12 cellular contexts compared by ENCODE assay signal in genomic region chr13:98751397-98752110, GRCh38. TPM values are rescaled to one million over a fixed set of nuclear protein-coding genes. Genes with fewer than 3 reads are reported as not detected.
A peak's percentile ranks its signal among the peaks of the same experiment; 100 is the strongest.
DNase-seq lines count a peak whose midpoint lies in the region; ATAC-seq, FAIRE-seq and TF ChIP-seq lines count a peak whose summit lies in the region.
"Had no signal": no experiment of that assay in that cellular context is flagged by ENCODE, and none has a peak within 500 bp of the region (broad histone marks: within the 10 kb centered on the region; RNA-seq: fewer than 3 reads in every experiment).

No MANE protein-coding gene starts in this region.

- H3K9ac ChIP-seq in H1 (replicated peaks in 1 of 4; ENCODE audit: extremely low read depth in 1 of 4, low read depth in 3 of 4, low read length in 3 of 4), result no peak overlapping the region

- no peak overlapping the region for H2BK20ac ChIP-seq in H1 (ENCODE audit: low read length)

- H3K27ac ChIP-seq in H1 (ENCODE audit: low read depth, low read length) (no peak overlapping the region), lower lobe of right lung (no peak overlapping the region)

- FAIRE-seq in H1 (lab: Jason Lieb, UNC), result peak; percentile 60
- FAIRE-seq: D721Med had no signal

- H3K9me3 Mint-ChIP-seq in stimulated activated naive CD8-positive, alpha-beta T cell treated with anti-CD3 and anti-CD28 coated beads, Interleukin-15, amount 100 ng/mL, for 72 hours, result peaks cover 6 to 8% of the 10 kb centered on the region in 2 donors

- H3K56ac ChIP-seq in H1 (replicated peaks; ENCODE audit: insufficient read length, low read depth, low read length), result no peak overlapping the region

- H3K4me3 ChIP-seq in H1 (ENCODE audit: extremely low read depth in 1 of 4, insufficient read depth in 2 of 4, low read depth in 3 of 4, low read length in 4 of 4) (peak overlapping the region; percentile 36 to 61 (median 42)), lower lobe of right lung (peak overlapping the region; percentile 49)
- H3K4me3 ChIP-seq: lung had no signal

- H4K20me1 ChIP-seq in H1 (replicated peaks in 1 of 2; ENCODE audit: control insufficient read depth in 1 of 2, insufficient read depth in 2 of 2, low read length in 2 of 2), result no peaks in the 10 kb centered on the region

- peak overlapping the region; percentile 68 for H4K8ac ChIP-seq in H1 (ENCODE audit: extremely low read depth, insufficient read depth, low read length)

- 0 out of 4 replicates have a peak, but pooled peaks of 1 of the 2 experiments have one; percentile 2 for TF ChIP-seq RAD21 in H1 (IDR thresholded peaks at IDR 0.05 in 1 of 2, conservative IDR thresholded peaks at IDR 0.05 in 1 of 2; ENCODE audit: low read depth in 2 of 2, low read length in 2 of 2)

- H3K79me2 ChIP-seq in H1 (ENCODE audit: control insufficient read depth in 1 of 2, insufficient read depth in 2 of 2, low read length in 2 of 2), result no peaks in the 10 kb centered on the region

- CTCF ChIA-PET in H1 (lab: Charles Lee; ENCODE audit: partially characterized antibody), result interaction anchor here (1.2 to 1.4 kb wide), 5 partner anchors 10 to 98 kb away, joined by 3 to 5 read pairs (median 4); no protein-coding TSS in a partner anchor

- no peak overlapping the region for H2BK5ac ChIP-seq in H1 (ENCODE audit: low read depth, low read length)

- peak overlapping the region; percentile 74 to 79 for H3K4me2 ChIP-seq in H1 (ENCODE audit: insufficient read depth in 1 of 2, low read depth in 2 of 2, low read length in 2 of 2)

- H4K91ac ChIP-seq in H1 (replicated peaks; ENCODE audit: insufficient read length, low read length), result no peak overlapping the region

- H3K4me1 ChIP-seq in H1 (replicated peaks in 1 of 4; ENCODE audit: control insufficient read depth in 3 of 4, insufficient read depth in 4 of 4, low read length in 3 of 4), result peaks cover 0 to 10% (median 6%) of the 10 kb centered on the region in 4 experiments; a peak in 4 of 7 replicates
- H3K4me1 ChIP-seq in lower lobe of right lung, result peaks cover 10% of the 10 kb centered on the region

- no peak overlapping the region for H4K5ac ChIP-seq in H1 (ENCODE audit: insufficient read length, low read depth, low read length)

- intact Hi-C loops in lower lobe of right lung (cut with DNase I), result no loop called here

- H3K14ac ChIP-seq in H1 (ENCODE audit: insufficient read length), result no peak overlapping the region

- no peaks in the 10 kb centered on the region for H3K79me1 ChIP-seq in H1 (ENCODE audit: low read depth, low read length)

- H3K27ac Mint-ChIP-seq in stimulated activated naive CD8-positive, alpha-beta T cell treated with anti-CD3 and anti-CD28 coated beads, Interleukin-15, amount 100 ng/mL, for 72 hours, result no peak overlapping the region

- H3K23ac ChIP-seq in H1 (ENCODE audit: insufficient read length), result no peak overlapping the region

- H3K4me3 Mint-ChIP-seq in stimulated activated naive CD8-positive, alpha-beta T cell treated with anti-CD3 and anti-CD28 coated beads, Interleukin-15, amount 100 ng/mL, for 72 hours, result peak overlapping the region; percentile 33 to 64

- no peak overlapping the region for H2BK120ac ChIP-seq in H1 (replicated peaks; ENCODE audit: low read depth, low read length)

- no peak overlapping the region for H2BK12ac ChIP-seq in H1 (ENCODE audit: low read depth, low read length)

- no peak for TF ChIP-seq EP300 in H1 (IDR thresholded peaks at IDR 0.05; ENCODE audit: borderline replicate concordance in 1 of 2, low read depth in 2 of 2, low read length in 2 of 2)

- H3K36me3 ChIP-seq in H1 (ENCODE audit: control insufficient read depth in 2 of 4, insufficient read depth in 4 of 4, low read length in 3 of 4), result no peaks in the 10 kb centered on the region
- no peaks in the 10 kb centered on the region for H3K36me3 ChIP-seq in lower lobe of right lung

- TF ChIP-seq CTCF in H1 (IDR thresholded peaks at IDR 0.05; ENCODE audit: control extremely low read depth in 1 of 3, insufficient read depth in 1 of 3, low read depth in 1 of 3, low read length in 3 of 3) (peak in 1 of 3 experiments; percentile 27; a peak in 1 of 4 replicates), lower lobe of right lung (IDR thresholded peaks at IDR 0.05) (no peak)

- POLR2A ChIA-PET in H1 (lab: Charles Lee; ENCODE audit: partially characterized antibody), result interaction anchor here (1.1 to 2.0 kb wide), 3 partner anchors 10 to 24 kb away, joined by 3 to 8 read pairs (median 3); no protein-coding TSS in a partner anchor

- TF ChIP-seq POLR2A in H1 (IDR thresholded peaks at IDR 0.05; ENCODE audit: control extremely low read depth in 1 of 2, low read depth in 2 of 2, low read length in 2 of 2), result no peak

- H3K18ac ChIP-seq in H1 (ENCODE audit: extremely low read depth, low read length), result no peak overlapping the region

- peaks cover 13% of the 10 kb centered on the region; the same call in 1 of the 2 replicates for H3K23me2 ChIP-seq in H1 (ENCODE audit: low read depth, low read length)

- peak overlapping the region; percentile 88; the same call in 1 of the 2 replicates for H2BK15ac ChIP-seq in H1 (ENCODE audit: low read length)

- no peak for DNase-seq in stimulated activated naive CD8-positive, alpha-beta T cell treated with anti-CD3 and anti-CD28 coated beads, Interleukin-15, amount 100 ng/mL, for 72 hours
- DNase-seq in stimulated activated naive CD8-positive, alpha-beta T cell treated with anti-CD3 and anti-CD28 coated beads, Interleukin-15, Interleukin-2, amounts not matched to agents 100 U/mL and 50 U/mL, for 24 hours, result no peak
- DNase-seq in H1 (ENCODE audit: low read depth in 1 of 2, low spot score in 2 of 2), result peak in 1 of 2 experiments; percentile 59
- no peak for DNase-seq in lower lobe of right lung
- DNase-seq in SKM-1 treated with dmso at 0.1 percent for 144 hours (lab: John Stamatoyannopoulos, UW; ENCODE audit: unreplicated experiment), result no peak
- no peak for DNase-seq in GM19240 (ENCODE audit: insufficient read length, low spot score)
- no peak for DNase-seq in UCSD-AML1 (lab: John Stamatoyannopoulos, UW; ENCODE audit: unreplicated experiment)
- DNase-seq: NCI-H446 treated with DMSO at 0.1 percent for 48 hours, substantia nigra had no signal

- peak overlapping the region; percentile 18; the same call in 1 of the 2 replicates for H2AFZ ChIP-seq in H1 (ENCODE audit: low read length)

- WGBS in H1 (ENCODE audit: extremely low coverage in 1 of 2, insufficient coverage in 1 of 2, insufficient read length in 1 of 2, insufficient replicate concordance in 2 of 2, low coverage in 1 of 2, low lambda C conversion rate in 2 of 2, missing lambda C conversion rate in 1 of 2), 2 experiments, result 46% methylated on average over 14 of the region's 14 CpGs; no CpG with 5 or more reads in 1 of the 2 experiments

- H3K27me3 ChIP-seq in H1 (replicated peaks in 1 of 4; ENCODE audit: control insufficient read depth in 3 of 4, extremely low read depth in 1 of 4, insufficient read depth in 3 of 4, low read length in 3 of 4), result peaks cover 0 to 23% (median 16%) of the 10 kb centered on the region in 4 experiments; a peak in 6 of 7 replicates
- peaks cover 40% of the 10 kb centered on the region for H3K27me3 ChIP-seq in lower lobe of right lung (ENCODE audit: low read depth)

- ATAC-seq in stimulated activated naive CD8-positive, alpha-beta T cell treated with anti-CD3 and anti-CD28 coated beads, Interleukin-15, amount 100 ng/mL, for 72 hours, result peak; percentile 10
- no peak for ATAC-seq in stimulated activated naive CD8-positive, alpha-beta T cell treated with anti-CD3 and anti-CD28 coated beads, Interleukin-15, Interleukin-2, amounts not matched to agents 100 U/mL and 50 U/mL, for 24 hours
- peak; percentile 12 to 25 for ATAC-seq in lower lobe of right lung
- ATAC-seq in HG02571 (IDR thresholded peaks at IDR 0.05; ENCODE audit: unreplicated experiment), result no peak

- H2AK5ac ChIP-seq in H1 (ENCODE audit: low read depth, low read length), result no peak overlapping the region

- peaks cover 73% of the 10 kb centered on the region for H3K27me3 Mint-ChIP-seq in stimulated activated naive CD8-positive, alpha-beta T cell treated with anti-CD3 and anti-CD28 coated beads, Interleukin-15, amount 100 ng/mL, for 72 hours

- no peaks in the 10 kb centered on the region for H3K9me3 ChIP-seq in H1 (ENCODE audit: insufficient read depth in 2 of 2, low read depth in 1 of 2, low read length in 1 of 2)
- no peaks in the 10 kb centered on the region for H3K9me3 ChIP-seq in lower lobe of right lung

- H3K4me1 Mint-ChIP-seq in stimulated activated naive CD8-positive, alpha-beta T cell treated with anti-CD3 and anti-CD28 coated beads, Interleukin-15, amount 100 ng/mL, for 72 hours, result peaks cover 5% of the 10 kb centered on the region

- H3K4ac ChIP-seq in H1 (replicated peaks; ENCODE audit: insufficient read length, low read depth, low read length), result no peak overlapping the region

TF ChIP-seq in H1, 55 proteins besides CTCF, POLR2A, EP300 and RAD21 (continues in another document):
- TF ChIP-seq CREB1 (IDR thresholded peaks at IDR 0.05) (no peak), ATF2 (IDR thresholded peaks at IDR 0.05; ENCODE audit: low read length) (no peak), HDAC2 (IDR thresholded peaks at IDR 0.05; ENCODE audit: borderline replicate concordance in 1 of 2, low read depth in 2 of 2, low read length in 2 of 2) (no peak), ASH2L (IDR thresholded peaks at IDR 0.05; ENCODE audit: low read length) (no peak), HDAC6 (IDR thresholded peaks at IDR 0.05; ENCODE audit: low read depth, low read length) (no peak), FOSL1 (IDR thresholded peaks at IDR 0.05; ENCODE audit: insufficient read depth, low read depth, low read length) (no peak)

RNA-seq across cellular contexts. Expression of gene SLC15A1, which starts 0.9 kb away (rescaled TPM):
- 2.4 and 2.6 TPM in 2 replicates for total RNA-seq in H1 (2021; fragmentation: NEBNext Ultra II Directional; extraction: Animal tissue kit (Norgen Biotek cat#: 25700))
- 1.3 and 1.5 TPM in 2 replicates for polyA plus RNA-seq in H1 (2011; rRNA removed)
- polyA plus RNA-seq in H1 (2011; cell fraction: cytosol; rRNA removed), result 1.2 TPM
- 2.1 TPM for polyA plus RNA-seq in H1 (2011; cell fraction: nucleus; rRNA removed)
- polyA plus RNA-seq in H1 (2012, experiment 1 of 2), result 1.8 to 2.2 TPM (median 1.9 TPM) in 4 replicates
- 0.43 TPM for polyA plus RNA-seq in H1 (2012, experiment 2 of 2)
- 3.6 TPM for polyA plus RNA-seq in H1 (2013, experiment 1 of 2)
- 3.2 TPM for polyA plus RNA-seq in H1 (2013, experiment 2 of 2)
- 2.9 and 4.6 TPM in 2 replicates for polyA minus RNA-seq in H1 (2011; rRNA and poly(A)+ RNA removed)
- 1.2 TPM for polyA minus RNA-seq in H1 (2011; cell fraction: cytosol; rRNA and poly(A)+ RNA removed)
- polyA minus RNA-seq in H1 (2011; cell fraction: nucleus; rRNA and poly(A)+ RNA removed), result 2.7 TPM
- not detected for total RNA-seq in lower lobe of right lung

Comparison
In these comparisons a context has a peak if more than half of its experiments do, and no peak if none do; other contexts are left out.
1. ATAC-seq: peak in stimulated activated naive CD8-positive, alpha-beta T cell treated with anti-CD3 and anti-CD28 coated beads, Interleukin-15, amount 100 ng/mL, for 72 hours (single experiment) and lower lobe of right lung (2 of 2); none in stimulated activated naive CD8-positive, alpha-beta T cell treated with anti-CD3 and anti-CD28 coated beads, Interleukin-15, Interleukin-2, amounts not matched to agents 100 U/mL and 50 U/mL, for 24 hours (single experiment) and HG02571 (single experiment).